In the genomic region with DNA sequence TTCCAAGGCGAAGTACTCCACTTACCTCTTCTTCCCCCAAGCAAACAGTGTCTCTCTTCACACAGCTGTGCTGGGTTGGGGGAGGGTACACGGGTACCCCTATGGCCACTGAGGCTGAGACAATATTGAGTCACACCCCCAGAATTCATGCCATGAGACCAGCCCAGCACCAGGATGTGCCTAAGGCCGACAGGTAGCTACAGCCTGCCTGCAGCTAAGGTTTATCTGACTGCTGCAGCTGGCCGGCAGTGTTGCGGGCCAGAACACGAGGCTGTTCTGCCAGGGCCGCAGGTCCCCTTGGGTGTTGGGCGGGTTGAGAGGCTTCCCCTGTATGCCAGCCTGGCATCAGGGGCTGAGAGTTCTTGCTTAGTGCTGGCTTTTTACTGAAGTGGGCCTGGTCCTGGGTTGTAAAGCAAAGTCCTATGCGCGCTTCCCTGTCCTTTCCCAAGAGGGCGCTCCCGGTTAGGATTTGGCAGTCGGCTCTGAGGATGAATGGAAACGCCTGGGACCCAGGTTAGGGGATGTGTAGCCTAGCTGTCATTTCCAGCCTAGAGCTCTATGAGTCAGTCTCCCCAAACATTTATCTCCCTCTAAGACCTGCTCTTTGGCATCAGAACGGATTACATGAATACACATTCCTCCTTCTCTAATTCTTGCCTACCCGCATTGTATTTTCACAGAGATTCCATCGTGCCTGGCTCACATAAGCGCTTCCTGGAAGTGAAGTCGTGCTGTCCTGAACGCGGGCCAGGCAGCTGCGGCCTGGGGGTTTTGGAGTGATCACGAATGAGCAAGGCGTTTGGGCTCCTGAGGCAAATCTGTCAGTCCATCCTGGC, we compare ENCODE assay signal across 8 cellular contexts. TPM values are rescaled to one million over a fixed set of nuclear protein-coding genes. Genes with fewer than 3 reads are reported as not detected.
DNase-seq lines count a peak whose midpoint lies in the region; ATAC-seq lines count a peak whose summit lies in the region.

No MANE protein-coding gene starts in this region.

- peak overlapping the region; percentile 27; the same call in 1 of the 2 replicates for H3K4me3 ChIP-seq in iPS-20b (ENCODE audit: low read length)

- in situ Hi-C loops in G401 (cut with HindIII; ENCODE audit: low sequenced_read_pairs): no loop called here

- H3K27me3 ChIP-seq in iPS-20b (ENCODE audit: insufficient read depth, low read length): no peaks in the 10 kb centered on the region; the same call in 1 of the 2 replicates

- no peaks in the 10 kb centered on the region for H3K36me3 ChIP-seq in iPS-20b (ENCODE audit: insufficient read depth, low read depth, low read length)

- DNase-seq in G401 (ENCODE audit: low spot score) (peak; percentile 70), M059J (ENCODE audit: low read depth) (peak; percentile 97), SKM-1 treated with dmso at 0.1 percent for 144 hours (lab: John Stamatoyannopoulos, UW; ENCODE audit: unreplicated experiment) (peak; percentile 33), brain pericyte (ENCODE audit: low read depth, low spot score) (peak; percentile 71), smooth muscle cell of the brain vasculature (ENCODE audit: low read depth, low spot score) (peak; percentile 72)

- no peaks in the 10 kb centered on the region for H3K9me3 ChIP-seq in iPS-20b (ENCODE audit: insufficient read depth, low read depth, low read length)

- ATAC-seq in HG02884 (IDR thresholded peaks at IDR 0.05; ENCODE audit: unreplicated experiment) (no peak), HG03139 (IDR thresholded peaks at IDR 0.05; ENCODE audit: unreplicated experiment) (no peak)

- H3K27ac ChIP-seq in iPS-20b (ENCODE audit: low read length): no peak overlapping the region

- H3K9ac ChIP-seq in iPS-20b (ENCODE audit: low read depth, low read length): no peak overlapping the region

- H3K4me1 ChIP-seq in iPS-20b (ENCODE audit: insufficient read depth, low read length): peaks cover 7% of the 10 kb centered on the region; the same call in 1 of the 2 replicates

RNA-seq across cellular contexts. Expression of gene USP18, which starts 7.1 kb away (rescaled TPM):
- 2.0 and 2.1 TPM in 2 replicates for total RNA-seq in G401 (2014; rRNA removed; shearing (Covaris generic))
- total RNA-seq in M059J (2014; rRNA removed; shearing (Covaris generic)): 159 and 164 TPM in 2 replicates

RNA-seq across cellular contexts. Expression of gene TUBA8, which starts 46.5 kb away (rescaled TPM):
- total RNA-seq in G401 (2014; rRNA removed; shearing (Covaris generic)): 0.49 TPM in 1 of 2 replicates, not detected in the other
- 1.3 and 1.7 TPM in 2 replicates for total RNA-seq in M059J (2014; rRNA removed; shearing (Covaris generic))

Comparison
In these comparisons a context has a peak if more than half of its experiments do, and no peak if none do; other contexts are left out.
1. DNase-seq: peak in every context shown above with its lines; median percentile 97 in M059J; 72 in smooth muscle cell of the brain vasculature; 71 in brain pericyte; 70 in G401; 33 in SKM-1 treated with dmso at 0.1 percent for 144 hours.
2. RNA of gene USP18, which starts 7.1 kb away (total RNA-seq): 159 to 164 TPM in M059J; 2.0 to 2.1 TPM in G401; every median in the first group is over 10 times any median in the second.